Comparison of ENCODE assay signal across 13 cellular contexts in genomic region chr13:30002577-30002976, GRCh38.
A peak's percentile ranks its signal among the peaks of the same experiment; 100 is the strongest.
DNase-seq lines count a peak whose midpoint lies in the region; TF ChIP-seq lines count a peak whose summit lies in the region.
"Had no signal": no experiment of that assay in that cellular context is flagged by ENCODE, and none has a peak within 500 bp of the region (broad histone marks: within the 10 kb centered on the region; RNA-seq: fewer than 3 reads in every experiment).

No MANE protein-coding gene starts in this region.

- H3K36me3 ChIP-seq in sigmoid colon, result no peaks in the 10 kb centered on the region
- H3K36me3 ChIP-seq: vagina had no signal

- no peak overlapping the region for H3K4me3 Mint-ChIP-seq in type B pancreatic cell
- H3K4me3 Mint-ChIP-seq: CD14-positive monocyte, T-helper 17 cell had no signal

- no peaks in the 10 kb centered on the region for H3K4me1 ChIP-seq in sigmoid colon

- DNase-seq in stimulated activated CD4-positive, alpha-beta T cell treated with anti-CD3 and anti-CD28 coated beads, Interleukin-1b, Interleukin-23, amount 100 ng/mL, for 48 hours, result peak; percentile 16
- DNase-seq in stimulated activated CD4-positive, alpha-beta T cell treated with anti-CD3 and anti-CD28 coated beads, Interleukin-12 subunit alpha, Interleukin-12 subunit beta, amount 100 ng/mL, for 4 hours, result no peak
- DNase-seq in RPMI7951 (ENCODE audit: low read depth) (peak; percentile 83), fibroblast of peridontal ligament (ENCODE audit: extremely low read depth) (peak; percentile 68), type B pancreatic cell (ENCODE audit: extremely low spot score, unreplicated experiment) (no peak), NCI-H187 (lab: John Stamatoyannopoulos, UW) (no peak), sigmoid colon (no peak), NCI-H748 (lab: John Stamatoyannopoulos, UW; ENCODE audit: unreplicated experiment) (no peak)
- DNase-seq: effector CD8-positive, alpha-beta T cell; NK-92 treated with Interleukin-12 subunit alpha and Interleukin-12 subunit beta, amount 100 ng/mL, for 24 hours; T-helper 17 cell had no signal

- peaks cover 3% of the 10 kb centered on the region for H3K27me3 Mint-ChIP-seq in type B pancreatic cell

- H3K4me3 ChIP-seq in sigmoid colon, result no peak overlapping the region
- H3K4me3 ChIP-seq: vagina had no signal

- TF ChIP-seq EP300 in sigmoid colon (IDR thresholded peaks at IDR 0.05), result no peak

- intact Hi-C loops in sigmoid colon (cut with DNase I), result no loop called here

- TF ChIP-seq CTCF in type B pancreatic cell (conservative IDR thresholded peaks at IDR 0.05) (no peak), sigmoid colon (IDR thresholded peaks at IDR 0.05) (no peak)

- TF ChIP-seq POLR2A in sigmoid colon (IDR thresholded peaks at IDR 0.05), result no peak

- no peak overlapping the region for H3K27ac ChIP-seq in sigmoid colon
- H3K27ac ChIP-seq: vagina had no signal

- H3K9me3 Mint-ChIP-seq in type B pancreatic cell, result no peaks in the 10 kb centered on the region

- no peaks in the 10 kb centered on the region for H3K27me3 ChIP-seq in sigmoid colon
- H3K27me3 ChIP-seq: vagina had no signal

- peak overlapping the region; percentile 1 for H3K27ac Mint-ChIP-seq in type B pancreatic cell
- H3K27ac Mint-ChIP-seq: T-helper 17 cell had no signal

- no peaks in the 10 kb centered on the region for H3K36me3 Mint-ChIP-seq in type B pancreatic cell
- H3K36me3 Mint-ChIP-seq: CD14-positive monocyte had no signal

- H3K4me1 Mint-ChIP-seq in type B pancreatic cell (ENCODE audit: unreplicated experiment), result peaks cover 10% of the 10 kb centered on the region

- H3K9me3 ChIP-seq in sigmoid colon, result no peaks in the 10 kb centered on the region
- H3K9me3 ChIP-seq: vagina had no signal

- 40 to 68% methylated on average over 1 of the region's 1 CpG for WGBS in sigmoid colon, 2 donors

Comparison
In these comparisons a context has a peak if more than half of its experiments do, and no peak if none do; other contexts are left out.
1. DNase-seq: peak in stimulated activated CD4-positive, alpha-beta T cell treated with anti-CD3 and anti-CD28 coated beads, Interleukin-1b, Interleukin-23, amount 100 ng/mL, for 48 hours (single experiment), RPMI7951 (single experiment) and fibroblast of peridontal ligament (single experiment); none in stimulated activated CD4-positive, alpha-beta T cell treated with anti-CD3 and anti-CD28 coated beads, Interleukin-12 subunit alpha, Interleukin-12 subunit beta, amount 100 ng/mL, for 4 hours (single experiment), type B pancreatic cell (single experiment), NCI-H187 (0 of 2), sigmoid colon (single experiment) and NCI-H748 (single experiment).